ENCODE assay signal across 28 cellular contexts in the genomic region with DNA sequence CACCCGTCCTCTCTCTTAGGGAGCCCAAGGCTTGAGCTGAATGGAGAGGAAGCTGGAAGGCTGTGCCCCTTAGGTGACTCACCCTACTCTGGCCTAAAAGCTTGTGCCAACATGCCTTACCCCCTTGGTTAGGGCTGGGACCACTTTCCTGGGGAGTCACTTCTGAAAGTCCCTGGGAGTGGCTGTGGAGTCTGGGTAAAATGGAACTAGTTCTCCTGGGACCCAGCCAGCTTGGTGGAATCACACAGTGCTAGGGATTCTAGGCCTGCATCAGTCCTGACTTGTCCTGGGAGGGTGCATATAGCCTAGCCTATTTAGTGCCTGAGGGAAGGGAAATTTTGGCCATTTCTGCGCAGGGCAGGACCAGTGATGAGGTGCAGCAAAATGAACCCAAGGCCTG. TPM values are rescaled to one million over a fixed set of nuclear protein-coding genes. Genes with fewer than 3 reads are reported as not detected.
DNase-seq lines count a peak whose midpoint lies in the region; ATAC-seq and TF ChIP-seq lines count a peak whose summit lies in the region.
"Had no signal": no experiment of that assay in that cellular context is flagged by ENCODE, and none has a peak within 500 bp of the region (broad histone marks: within the 10 kb centered on the region; RNA-seq: fewer than 3 reads in every experiment).

No MANE protein-coding gene starts in this region.

- 88% methylated on average over 2 of the region's 2 CpGs for WGBS in right lobe of liver (ENCODE audit: insufficient coverage, low coverage, low lambda C conversion rate, missing lambda C conversion rate)

- H3K27ac ChIP-seq in colonic mucosa (peak overlapping the region; percentile 71), lower lobe of right lung (peak overlapping the region; percentile 76), tibial artery (peak overlapping the region; percentile 75 to 77), right lobe of liver (no peak overlapping the region)
- H3K27ac ChIP-seq: brain microvascular endothelial cell, ovary, vagina had no signal

- intact Hi-C loops in colonic mucosa (cut with DNase I) = no loop called here
- intact Hi-C loops in lower lobe of right lung (cut with DNase I) = no loop called here
- intact Hi-C loops in tibial artery (cut with DNase I; ENCODE audit: low total_unique reads) = no loop called here
- intact Hi-C loops in right lobe of liver (cut with DNase I) = no loop called here

- H3K9me3 ChIP-seq in MG63 = no peaks in the 10 kb centered on the region
- H3K9me3 ChIP-seq in colonic mucosa = no peaks in the 10 kb centered on the region
- no peaks in the 10 kb centered on the region for H3K9me3 ChIP-seq in lower lobe of right lung
- no peaks in the 10 kb centered on the region for H3K9me3 ChIP-seq in tibial artery
- no peaks in the 10 kb centered on the region for H3K9me3 ChIP-seq in right lobe of liver
- H3K9me3 ChIP-seq: ovary, vagina had no signal

- no peak overlapping the region for H3K4me3 ChIP-seq in MG63
- H3K4me3 ChIP-seq in colonic mucosa = no peak overlapping the region
- H3K4me3 ChIP-seq in lower lobe of right lung = no peak overlapping the region
- no peak overlapping the region for H3K4me3 ChIP-seq in tibial artery
- no peak overlapping the region for H3K4me3 ChIP-seq in right lobe of liver
- H3K4me3 ChIP-seq: ovary, vagina had no signal

- no peak for TF ChIP-seq CTCF in colonic mucosa (IDR thresholded peaks at IDR 0.05)
- TF ChIP-seq CTCF in lower lobe of right lung (IDR thresholded peaks at IDR 0.05) = no peak
- no peak for TF ChIP-seq CTCF in tibial artery (IDR thresholded peaks at IDR 0.05)
- no peak for TF ChIP-seq CTCF in right lobe of liver (IDR thresholded peaks at IDR 0.05)

- TF ChIP-seq POLR2A in right lobe of liver (IDR thresholded peaks at IDR 0.05) = no peak

- peak overlapping the region in 1 of 2 donors; percentile 73 for H3K9ac ChIP-seq in colonic mucosa (ENCODE audit: low read depth in 2 of 2, low read length in 2 of 2)

- ATAC-seq in lower lobe of right lung = peak; percentile 27 to 48
- ATAC-seq in HG03565 (IDR thresholded peaks at IDR 0.05; ENCODE audit: unreplicated experiment) = no peak
- no peak for ATAC-seq in right lobe of liver
- ATAC-seq: natural killer cell; stimulated activated naive B cell treated with anti-CD40 and anti-IgM and Interleukin-4, amounts not matched to agents 10 μg/mL and 1 μg/mL and 100 μg/mL, for 72 hours; T-cell had no signal

- H3K4me1 ChIP-seq in colonic mucosa (peaks cover 21% of the 10 kb centered on the region), lower lobe of right lung (peaks cover 54% of the 10 kb centered on the region), tibial artery (peaks cover 0 to 59% (median 40%) of the 10 kb centered on the region in 4 donors), right lobe of liver (peaks cover 0 to 13% (median 5%) of the 10 kb centered on the region in 4 donors)

- H3K27me3 ChIP-seq in MG63 (no peaks in the 10 kb centered on the region), colonic mucosa (no peaks in the 10 kb centered on the region), lower lobe of right lung (ENCODE audit: low read depth) (no peaks in the 10 kb centered on the region), tibial artery (no peaks in the 10 kb centered on the region), right lobe of liver (no peaks in the 10 kb centered on the region)
- H3K27me3 ChIP-seq: brain microvascular endothelial cell, ovary, vagina had no signal

- peak; percentile 69 for DNase-seq in MG63
- no peak for DNase-seq in colonic mucosa
- DNase-seq in lower lobe of right lung = no peak
- DNase-seq in tibial artery = no peak
- DNase-seq in C1 segment of cervical spinal cord (lab: John Stamatoyannopoulos, UW) = no peak
- no peak for DNase-seq in right lobe of liver
- DNase-seq in putamen (ENCODE audit: low spot score) = no peak
- DNase-seq: activated CD4-positive, alpha-beta T cell treated with anti-CD3 and anti-CD28 coated beads, Interleukin-2, amount 10 ng/mL, durations not matched to agents 7 days and 5 days; brain microvascular endothelial cell; CD4-positive, CD25-positive, alpha-beta regulatory T cell; DMS 273 treated with DMSO at 0.1 percent for 48 hours; foreskin melanocyte; HCEC 1CT; hypothalamus; Karpas-422; kidney; mesendoderm; natural killer cell; NCI-H1105 treated with DMSO at 0.1 percent for 48 hours; NCI-H2081; NCI-H524; ovary; SIG-M5; stimulated activated CD4-positive, alpha-beta T cell treated with anti-CD3 and anti-CD28 coated beads, Interleukin-2, amount 100 ng/mL, for 24 hours; stimulated activated naive B cell treated with anti-CD40 and anti-IgM and Interleukin-4, amounts not matched to agents 10 μg/mL and 1 μg/mL and 100 μg/mL, for 72 hours; T-cell had no signal

- H3K36me3 ChIP-seq in MG63 (no peaks in the 10 kb centered on the region), colonic mucosa (no peaks in the 10 kb centered on the region), lower lobe of right lung (no peaks in the 10 kb centered on the region), tibial artery (no peaks in the 10 kb centered on the region), right lobe of liver (no peaks in the 10 kb centered on the region)
- H3K36me3 ChIP-seq: brain microvascular endothelial cell, ovary, vagina had no signal

RNA-seq across cellular contexts. Expression of gene MMP28, which starts 10.5 kb away (rescaled TPM):
- not detected in 2 replicates for total RNA-seq in MG63 (2014; rRNA removed; shearing (Covaris generic); ENCODE audit: low replicate concordance)
- total RNA-seq in colonic mucosa = 10 to 100 TPM; 62.5 to 66.7 TPM
- 40.9 TPM for total RNA-seq in lower lobe of right lung
- under 1 TPM in 3 of 6 experiments, not detected in 3; 0.22 to 0.28 (median 0.25) TPM for total RNA-seq in right lobe of liver
- total RNA-seq: activated CD4-positive, alpha-beta T cell treated with anti-CD3 and anti-CD28 coated beads, Interleukin-2, amount 10 ng/mL, durations not matched to agents 7 days and 5 days; CD4-positive, CD25-positive, alpha-beta regulatory T cell had no signal

RNA-seq across cellular contexts. Expression of gene C17orf50, which starts 24.2 kb away (rescaled TPM):
- not detected in 2 replicates for total RNA-seq in MG63 (2014; rRNA removed; shearing (Covaris generic); ENCODE audit: low replicate concordance)
- not detected for total RNA-seq in colonic mucosa
- total RNA-seq in lower lobe of right lung = not detected
- total RNA-seq in right lobe of liver = not detected
- total RNA-seq: activated CD4-positive, alpha-beta T cell treated with anti-CD3 and anti-CD28 coated beads, Interleukin-2, amount 10 ng/mL, durations not matched to agents 7 days and 5 days; CD4-positive, CD25-positive, alpha-beta regulatory T cell; kidney; natural killer cell; ovary; T-cell; vagina had no signal

RNA-seq across cellular contexts. Expression of gene TAF15, which starts 24.4 kb away (rescaled TPM):
- 10.8 and 33.6 TPM in 2 replicates for total RNA-seq in MG63 (2014; rRNA removed; shearing (Covaris generic); ENCODE audit: low replicate concordance)
- 100 to 1,000 TPM; 132 to 218 TPM for total RNA-seq in colonic mucosa
- 143 TPM for total RNA-seq in lower lobe of right lung
- total RNA-seq in right lobe of liver = 10 to 100 TPM; 41.3 to 75.8 (median 65.4) TPM

RNA-seq across cellular contexts. Expression of gene GAS2L2, which starts 31.9 kb away (rescaled TPM):
- not detected in 2 replicates for total RNA-seq in MG63 (2014; rRNA removed; shearing (Covaris generic); ENCODE audit: low replicate concordance)
- total RNA-seq in colonic mucosa = under 1 TPM in 1 of 2 donors, not detected in 1; 0.15 TPM
- total RNA-seq in lower lobe of right lung = 3.1 TPM
- total RNA-seq in right lobe of liver = not detected
- total RNA-seq: activated CD4-positive, alpha-beta T cell treated with anti-CD3 and anti-CD28 coated beads, Interleukin-2, amount 10 ng/mL, durations not matched to agents 7 days and 5 days; CD4-positive, CD25-positive, alpha-beta regulatory T cell; kidney; vagina had no signal

RNA-seq across cellular contexts. Expression of gene RASL10B, which starts 53.5 kb away (rescaled TPM):
- 1.2 and 2.6 TPM in 2 replicates for total RNA-seq in MG63 (2014; rRNA removed; shearing (Covaris generic); ENCODE audit: low replicate concordance)
- total RNA-seq in colonic mucosa (under 1 TPM; 0.07 to 0.21 TPM), lower lobe of right lung (1.9 TPM), right lobe of liver (1 to 10 TPM in 5 of 6 experiments, under 1 TPM in 1; 0.31 to 2.8 (median 2.3) TPM)
- total RNA-seq: CD4-positive, CD25-positive, alpha-beta regulatory T cell had no signal

Comparison
In these comparisons a context has a peak if more than half of its experiments do, and no peak if none do; other contexts are left out.
1. H3K27ac ChIP-seq: peak in colonic mucosa (single experiment), lower lobe of right lung (single experiment) and tibial artery (2 of 2); none in right lobe of liver (0 of 3).
2. ATAC-seq: peak in lower lobe of right lung (2 of 2); none in HG03565 (single experiment) and right lobe of liver (0 of 4).
3. RNA of gene MMP28, which starts 10.5 kb away (total RNA-seq): 62.5 to 66.7 TPM in colonic mucosa and 40.9 TPM in lower lobe of right lung (single experiment); 0.22 to 0.28 TPM in right lobe of liver and not detected in MG63; every median in the first group is over 10 times any median in the second.